26 cellular contexts compared by ENCODE assay signal in the genomic region with DNA sequence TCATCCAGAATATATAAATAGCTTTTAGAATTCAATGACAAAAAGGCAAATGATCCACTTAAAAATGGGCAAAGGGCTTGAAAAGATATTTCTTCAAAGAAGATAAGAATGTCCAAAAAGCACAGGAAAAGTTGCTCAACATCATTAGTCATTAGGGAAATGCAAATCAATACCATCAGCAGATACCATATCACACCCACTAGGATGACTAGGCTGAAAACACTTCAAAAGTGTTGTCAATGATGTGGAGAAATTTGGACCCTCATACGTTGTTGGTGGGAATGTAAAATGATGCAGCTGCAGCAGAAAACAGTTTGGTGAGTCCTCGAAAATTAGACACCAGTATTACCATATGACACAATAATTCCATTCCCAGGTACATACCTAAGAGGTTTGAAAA.
"Had no signal": no experiment of that assay in that cellular context is flagged by ENCODE, and none has a peak within 500 bp of the region (broad histone marks: within the 10 kb centered on the region; RNA-seq: fewer than 3 reads in every experiment).

No MANE protein-coding gene starts in this region.

- H2AFZ ChIP-seq: neural progenitor cell had no signal

- FAIRE-seq: kidney had no signal

- H3K4me1 ChIP-seq: left lung, neural progenitor cell, right atrium auricular region, right lobe of liver, tibial nerve, upper lobe of left lung had no signal

- H3K4me2 ChIP-seq: neural progenitor cell, smooth muscle cell had no signal

- H3K27ac ChIP-seq: left lung, neural progenitor cell, neutrophil, ovary, right atrium auricular region, right lobe of liver, tibial nerve, upper lobe of left lung, vagina had no signal

- H3K27me3 ChIP-seq: left lung, neural progenitor cell, neutrophil, ovary, right atrium auricular region, right lobe of liver, tibial nerve, upper lobe of left lung, vagina had no signal

- H3K9me3 ChIP-seq: left lung, neutrophil, ovary, upper lobe of left lung, vagina had no signal

- ATAC-seq: left colon; left lung; natural killer cell; stimulated activated memory B cell treated with anti-CD40 and anti-IgM and Interleukin-4, amounts not matched to agents 10 μg/mL and 1 μg/mL and 100 μg/mL, for 72 hours; stimulated activated naive CD8-positive, alpha-beta T cell treated with anti-CD3 and anti-CD28 coated beads, Interleukin-15, amount 100 ng/mL, for 72 hours had no signal

- H3K36me3 ChIP-seq: left lung, neural progenitor cell, neutrophil, ovary, right atrium auricular region, right lobe of liver, tibial nerve, upper lobe of left lung, vagina had no signal

- DNase-seq: kidney; left colon; left lung; mesendoderm; naive B cell; natural killer cell; nephron progenitor cell; occipital lobe; ovary; right lobe of liver; stimulated activated CD4-positive, alpha-beta T cell treated with anti-CD3 and anti-CD28 coated beads, Interleukin-1b, Interleukin-23, amount 100 ng/mL, for 48 hours; stimulated activated CD4-positive, alpha-beta T cell treated with anti-CD3 and anti-CD28 coated beads, Interleukin-2, amount 100 ng/mL, for 48 hours; stimulated activated CD4-positive, alpha-beta T cell treated with anti-CD3 and anti-CD28 coated beads, Interleukin-4, amount 100 ng/mL, for 4 hours; stimulated activated CD8-positive, alpha-beta memory T cell treated with anti-CD3 and anti-CD28 coated beads, Interleukin-4, amount 100 ng/mL, for 48 hours; stimulated activated naive CD4-positive, alpha-beta T cell treated with Interleukin-2 at 50 U/mL for 16 hours; stimulated activated naive CD8-positive, alpha-beta T cell treated with anti-CD3 and anti-CD28 coated beads, Interleukin-15, amount 100 ng/mL, for 72 hours; substantia nigra; upper lobe of left lung had no signal

- H3K9ac ChIP-seq: neural progenitor cell had no signal

- H3K4me3 ChIP-seq: left lung, lung, neural progenitor cell, ovary, right atrium auricular region, right lobe of liver, smooth muscle cell, tibial nerve, upper lobe of left lung, vagina had no signal
